1 cellular context compared by ENCODE assay signal in genomic region chr4:140281828-140282227, GRCh38.
TF ChIP-seq lines count a peak whose summit lies in the region.

No MANE protein-coding gene starts in this region.

TF ChIP-seq in IMR-90, 13 proteins besides CTCF, POLR2A, EP300 and RAD21:
- TF ChIP-seq CEBPB (IDR thresholded peaks at IDR 0.05; ENCODE audit: low read depth, low read length), result no peak
- TF ChIP-seq FOS (IDR thresholded peaks at IDR 0.05; ENCODE audit: low read depth, low read length), result no peak
- no peak for TF ChIP-seq CHD1 (IDR thresholded peaks at IDR 0.05; ENCODE audit: low read depth, low read length)
- no peak for TF ChIP-seq USF2 (IDR thresholded peaks at IDR 0.05; ENCODE audit: low read depth, low read length)
- TF ChIP-seq RFX5 (IDR thresholded peaks at IDR 0.05; ENCODE audit: low read depth, low read length), result no peak
- no peak for TF ChIP-seq NFE2L2 (IDR thresholded peaks at IDR 0.05; ENCODE audit: low read depth, low read length)
- TF ChIP-seq MAFK (IDR thresholded peaks at IDR 0.05; ENCODE audit: low read depth, low read length), result no peak
- no peak for TF ChIP-seq BHLHE40 (IDR thresholded peaks at IDR 0.05; ENCODE audit: low read depth, low read length)
- TF ChIP-seq MXI1 (IDR thresholded peaks at IDR 0.05; ENCODE audit: borderline replicate concordance, low read depth, low read length), result no peak
- no peak for TF ChIP-seq SMC3 (IDR thresholded peaks at IDR 0.05; ENCODE audit: low read depth, low read length)
- no peak for TF ChIP-seq ELK1 (IDR thresholded peaks at IDR 0.05; ENCODE audit: borderline replicate concordance, low read depth, low read length)
- no peak for TF ChIP-seq RCOR1 (IDR thresholded peaks at IDR 0.05; ENCODE audit: insufficient replicate concordance, low read length)
- TF ChIP-seq MAZ (IDR thresholded peaks at IDR 0.05; ENCODE audit: borderline replicate concordance, low read depth, low read length), result no peak
